In genomic region chr4:14308229-14308651, GRCh38 we compare ENCODE assay signal across 29 cellular contexts.
DNase-seq lines count a peak whose midpoint lies in the region; ATAC-seq and TF ChIP-seq lines count a peak whose summit lies in the region.
"Had no signal": no experiment of that assay in that cellular context is flagged by ENCODE, and none has a peak within 500 bp of the region (broad histone marks: within the 10 kb centered on the region; RNA-seq: fewer than 3 reads in every experiment).

No MANE protein-coding gene starts in this region.

- peaks cover 14% of the 10 kb centered on the region for H3K9me3 Mint-ChIP-seq in dendritic cell treated with granulocyte-macrophage colony-stimulating factor and Interleukin-4, amounts not matched to agents 40 ng/mL and 50 ng/mL, for 4 days
- H3K9me3 Mint-ChIP-seq in CD14-positive monocyte (peaks cover 0 to 5% (median 0%) of the 10 kb centered on the region in 7 donors), osteocyte (ENCODE audit: unreplicated experiment) (no peaks in the 10 kb centered on the region)
- peaks cover 8% of the 10 kb centered on the region for H3K9me3 Mint-ChIP-seq in activated CD8-positive, alpha-beta memory T cell treated with anti-CD3 and anti-CD28 coated beads, Interleukin-2, amount 10 ng/mL, durations not matched to agents 7 days and 5 days (ENCODE audit: low read depth)
- H3K9me3 Mint-ChIP-seq: activated CD8-positive, alpha-beta T cell treated with anti-CD3 and anti-CD28 coated beads for 36 hours; activated T-helper 2 cell treated with anti-CD3 and anti-CD28 coated beads, Interferon-gamma antibody, Interleukin-2, Interleukin-4, amounts not matched to agents 10 μg/mL and 5 μg/mL and 100 μg/mL, durations not matched to agents 14 hours and 24 hours and 36 hours; T-helper 2 cell treated with Interferon-gamma antibody and Interleukin-4, amounts not matched to agents 5 μg/mL and 100 μg/mL, for 36 hours; type B pancreatic cell had no signal

- no peaks in the 10 kb centered on the region for H3K27me3 Mint-ChIP-seq in dendritic cell treated with granulocyte-macrophage colony-stimulating factor and Interleukin-4, amounts not matched to agents 40 ng/mL and 50 ng/mL, for 4 days
- H3K27me3 Mint-ChIP-seq in CD14-positive monocyte (ENCODE audit: low read depth in 3 of 3) = peaks cover 0 to 4% (median 0%) of the 10 kb centered on the region in 3 donors
- peaks cover 51% of the 10 kb centered on the region for H3K27me3 Mint-ChIP-seq in osteocyte (ENCODE audit: unreplicated experiment)
- no peaks in the 10 kb centered on the region for H3K27me3 Mint-ChIP-seq in activated CD8-positive, alpha-beta memory T cell treated with anti-CD3 and anti-CD28 coated beads, Interleukin-2, amount 10 ng/mL, durations not matched to agents 7 days and 5 days
- H3K27me3 Mint-ChIP-seq: activated CD4-positive, alpha-beta T cell treated with anti-CD3 and anti-CD28 coated beads for 36 hours; activated CD8-positive, alpha-beta T cell treated with anti-CD3 and anti-CD28 coated beads for 36 hours; CD4-positive, CD25-positive, alpha-beta regulatory T cell; naive B cell; type B pancreatic cell had no signal

- TF ChIP-seq CTCF in CD14-positive monocyte (IDR thresholded peaks at IDR 0.05) (no peak), osteocyte (IDR thresholded peaks at IDR 0.05) (no peak)

- CTCF ChIA-PET in activated CD8-positive, alpha-beta memory T cell treated with anti-CD3 and anti-CD28 coated beads, Interleukin-2, amount 10 ng/mL, durations not matched to agents 7 days and 5 days (lab: Charles Lee) = no interaction called here

- H3K36me3 Mint-ChIP-seq in dendritic cell treated with granulocyte-macrophage colony-stimulating factor and Interleukin-4, amounts not matched to agents 40 ng/mL and 50 ng/mL, for 4 days (ENCODE audit: low read depth) = peaks cover 15% of the 10 kb centered on the region
- H3K36me3 Mint-ChIP-seq in CD14-positive monocyte (no peaks in the 10 kb centered on the region), osteocyte (ENCODE audit: unreplicated experiment) (no peaks in the 10 kb centered on the region)
- H3K36me3 Mint-ChIP-seq in activated CD8-positive, alpha-beta memory T cell treated with anti-CD3 and anti-CD28 coated beads, Interleukin-2, amount 10 ng/mL, durations not matched to agents 7 days and 5 days = no peaks in the 10 kb centered on the region
- H3K36me3 Mint-ChIP-seq: CD4-positive, CD25-positive, alpha-beta regulatory T cell; naive B cell; type B pancreatic cell had no signal

- no peak overlapping the region for H3K4me3 Mint-ChIP-seq in dendritic cell treated with granulocyte-macrophage colony-stimulating factor and Interleukin-4, amounts not matched to agents 40 ng/mL and 50 ng/mL, for 4 days
- no peak overlapping the region for H3K4me3 Mint-ChIP-seq in CD14-positive monocyte
- H3K4me3 Mint-ChIP-seq in osteocyte (ENCODE audit: unreplicated experiment) = no peak overlapping the region
- H3K4me3 Mint-ChIP-seq in activated CD8-positive, alpha-beta memory T cell treated with anti-CD3 and anti-CD28 coated beads, Interleukin-2, amount 10 ng/mL, durations not matched to agents 7 days and 5 days = no peak overlapping the region
- H3K4me3 Mint-ChIP-seq: activated CD4-positive, alpha-beta T cell treated with anti-CD3 and anti-CD28 coated beads for 36 hours; activated CD8-positive, alpha-beta T cell treated with anti-CD3 and anti-CD28 coated beads for 36 hours; CD4-positive, CD25-positive, alpha-beta regulatory T cell; naive B cell; T-helper 2 cell treated with Interferon-gamma antibody and Interleukin-4, amounts not matched to agents 5 μg/mL and 100 μg/mL, for 36 hours; type B pancreatic cell had no signal

- H3K4me1 Mint-ChIP-seq in dendritic cell treated with granulocyte-macrophage colony-stimulating factor and Interleukin-4, amounts not matched to agents 40 ng/mL and 50 ng/mL, for 4 days (ENCODE audit: low read depth) = peaks cover 81% of the 10 kb centered on the region
- H3K4me1 Mint-ChIP-seq in CD14-positive monocyte = peaks cover 20% of the 10 kb centered on the region
- H3K4me1 Mint-ChIP-seq in osteocyte (ENCODE audit: unreplicated experiment) = no peaks in the 10 kb centered on the region
- H3K4me1 Mint-ChIP-seq in activated CD8-positive, alpha-beta memory T cell treated with anti-CD3 and anti-CD28 coated beads, Interleukin-2, amount 10 ng/mL, durations not matched to agents 7 days and 5 days = no peaks in the 10 kb centered on the region
- H3K4me1 Mint-ChIP-seq: activated CD4-positive, alpha-beta T cell treated with anti-CD3 and anti-CD28 coated beads for 36 hours; CD4-positive, CD25-positive, alpha-beta regulatory T cell had no signal

- H3K27ac Mint-ChIP-seq in dendritic cell treated with granulocyte-macrophage colony-stimulating factor and Interleukin-4, amounts not matched to agents 40 ng/mL and 50 ng/mL, for 4 days = peak overlapping the region; percentile 87
- no peak overlapping the region for H3K27ac Mint-ChIP-seq in CD14-positive monocyte
- H3K27ac Mint-ChIP-seq in osteocyte (ENCODE audit: unreplicated experiment) = no peak overlapping the region
- no peak overlapping the region for H3K27ac Mint-ChIP-seq in activated CD8-positive, alpha-beta memory T cell treated with anti-CD3 and anti-CD28 coated beads, Interleukin-2, amount 10 ng/mL, durations not matched to agents 7 days and 5 days
- H3K27ac Mint-ChIP-seq: activated CD4-positive, alpha-beta T cell treated with anti-CD3 and anti-CD28 coated beads for 36 hours; activated CD8-positive, alpha-beta T cell treated with anti-CD3 and anti-CD28 coated beads for 36 hours; activated T-helper 2 cell treated with anti-CD3 and anti-CD28 coated beads, Interferon-gamma antibody, Interleukin-2, Interleukin-4, amounts not matched to agents 10 μg/mL and 5 μg/mL and 100 μg/mL, durations not matched to agents 14 hours and 24 hours and 36 hours; CD4-positive, CD25-positive, alpha-beta regulatory T cell; T-helper 2 cell treated with Interferon-gamma antibody and Interleukin-4, amounts not matched to agents 5 μg/mL and 100 μg/mL, for 36 hours; type B pancreatic cell had no signal

- ATAC-seq in Right ventricle myocardium superior (ENCODE audit: poor library complexity) (peak; percentile 86), left ventricle myocardium superior (peak; percentile 87)
- no peak for ATAC-seq in activated CD8-positive, alpha-beta memory T cell treated with anti-CD3 and anti-CD28 coated beads, Interleukin-2, amount 10 ng/mL, durations not matched to agents 7 days and 5 days
- ATAC-seq: activated CD4-positive, alpha-beta T cell treated with anti-CD3 and anti-CD28 coated beads for 36 hours; activated CD8-positive, alpha-beta T cell treated with anti-CD3 and anti-CD28 coated beads for 36 hours had no signal

- intact Hi-C loops in Right ventricle myocardium superior (cut with DNase I) = no loop called here
- intact Hi-C loops in cardiac septum (cut with DNase I) = no loop called here
- intact Hi-C loops in dendritic cell treated with granulocyte-macrophage colony-stimulating factor and Interleukin-4, amounts not matched to agents 40 ng/mL and 50 ng/mL, for 4 days (cut with micrococcal nuclease) = loop anchor here (5.0 to 10.0 kb wide), 4 partner anchors 36 to 547 kb away; no protein-coding TSS in a partner anchor
- intact Hi-C loops in left ventricle myocardium superior (cut with micrococcal nuclease) = no loop called here
- intact Hi-C loops in CD14-positive monocyte (cut with micrococcal nuclease) = no loop called here

- no peak for DNase-seq in Right ventricle myocardium superior
- DNase-seq in cardiac septum (ENCODE audit: low spot score) = no peak
- DNase-seq in left ventricle myocardium superior = no peak
- DNase-seq in CD14-positive monocyte (ENCODE audit: low spot score) = no peak
- no peak for DNase-seq in osteocyte (ENCODE audit: extremely low spot score, unreplicated experiment)
- DNase-seq in ecto neural progenitor cell (ENCODE audit: low spot score) = no peak
- DNase-seq in activated CD8-positive, alpha-beta memory T cell treated with anti-CD3 and anti-CD28 coated beads, Interleukin-2, amount 10 ng/mL, durations not matched to agents 7 days and 5 days = no peak
- DNase-seq: activated CD4-positive, alpha-beta T cell treated with anti-CD3 and anti-CD28 coated beads for 36 hours; activated CD8-positive, alpha-beta T cell treated with anti-CD3 and anti-CD28 coated beads for 36 hours; activated naive CD4-positive, alpha-beta T cell treated with anti-CD3 and anti-CD28 coated beads, Interleukin-2, amount 50 U/mL, for 16 hours; brain microvascular endothelial cell; Calu3; CD4-positive, CD25-positive, alpha-beta regulatory T cell; DND-41; GF-D8; GOT3; midbrain; naive B cell; NCI-H1694; NCI-H2171 treated with DMSO at 0.1 percent for 48 hours; NCI-H524; NK-92 treated with Interleukin-12 subunit alpha and Interleukin-12 subunit beta, amount 100 ng/mL, for 24 hours; PC-9; SIG-M5; stimulated activated CD4-positive, alpha-beta T cell treated with anti-CD3 and anti-CD28 coated beads, Interleukin-4, amount 100 ng/mL, for 4 hours had no signal
